12 cellular contexts compared by ENCODE assay signal in the genomic region with DNA sequence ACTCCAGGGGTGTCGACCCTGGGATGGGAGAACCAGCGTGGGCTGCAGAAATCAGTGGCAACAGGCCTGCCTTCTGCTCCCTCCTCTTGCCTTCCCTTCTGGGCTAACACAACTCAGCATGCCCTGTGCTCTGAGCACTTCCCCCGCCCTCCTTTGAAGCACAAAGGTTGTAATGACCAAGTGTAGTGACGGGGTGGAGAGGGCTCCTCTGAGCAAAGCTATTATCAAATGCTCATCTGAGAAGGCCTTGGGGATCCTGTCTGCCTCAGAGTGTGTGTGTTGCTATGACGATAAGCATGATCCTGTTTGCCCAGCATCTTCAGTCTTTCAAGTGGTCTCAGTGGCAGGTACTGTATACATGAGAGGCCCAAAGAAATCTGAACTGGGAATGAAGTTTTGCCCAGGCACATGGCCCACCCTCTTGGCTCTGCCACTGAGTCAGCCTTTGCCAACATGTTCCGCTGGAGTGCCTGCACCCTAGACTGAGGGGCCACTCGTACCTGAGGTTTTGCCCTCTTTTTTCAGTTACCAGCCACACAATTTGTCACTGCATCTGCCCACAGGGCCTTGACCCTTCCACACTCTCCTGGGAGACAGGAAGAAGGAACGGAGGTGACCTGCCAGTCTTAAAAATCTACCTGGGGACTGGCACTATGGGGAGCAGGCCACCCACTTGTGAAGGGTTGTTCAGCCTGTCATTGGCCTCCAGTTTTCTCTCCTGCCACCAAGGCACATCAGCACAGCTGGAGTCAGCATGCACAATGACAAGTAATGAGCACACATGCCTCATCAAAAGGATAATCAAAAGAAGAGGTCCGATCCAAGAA.
DNase-seq lines count a peak whose midpoint lies in the region; ATAC-seq and TF ChIP-seq lines count a peak whose summit lies in the region.
"Had no signal": no experiment of that assay in that cellular context is flagged by ENCODE, and none has a peak within 500 bp of the region (broad histone marks: within the 10 kb centered on the region; RNA-seq: fewer than 3 reads in every experiment).

No MANE protein-coding gene starts in this region.

- H3K36me3 ChIP-seq in ascending aorta (no peaks in the 10 kb centered on the region), tibial artery (no peaks in the 10 kb centered on the region)

- no peaks in the 10 kb centered on the region for H3K9me3 ChIP-seq in ascending aorta
- no peaks in the 10 kb centered on the region for H3K9me3 ChIP-seq in tibial artery

- no peaks in the 10 kb centered on the region for H3K27me3 ChIP-seq in ascending aorta
- H3K27me3 ChIP-seq in tibial artery = no peaks in the 10 kb centered on the region

- no peak overlapping the region for H3K4me3 ChIP-seq in ascending aorta
- H3K4me3 ChIP-seq in tibial artery = no peak overlapping the region

- intact Hi-C loops in ascending aorta (cut with DNase I) (loop anchor here (5.0 to 10.0 kb wide), 2 partner anchors 76 to 352 kb away; no protein-coding TSS in a partner anchor), tibial artery (cut with DNase I; ENCODE audit: low total_unique reads) (loop anchor here (5.0 kb wide), 2 partner anchors 34 to 74 kb away; a partner anchor contains a TSS)

- peaks cover 5 to 35% of the 10 kb centered on the region in 2 donors for H3K4me1 ChIP-seq in ascending aorta
- peaks cover 0 to 97% (median 59%) of the 10 kb centered on the region in 4 donors for H3K4me1 ChIP-seq in tibial artery

- peak; percentile 35 for DNase-seq in NCI-H82 (lab: John Stamatoyannopoulos, UW)
- no peak for DNase-seq in NCI-H82 treated with DMSO at 0.1 percent for 48 hours (lab: John Stamatoyannopoulos, UW; ENCODE audit: unreplicated experiment)
- DNase-seq in ascending aorta (ENCODE audit: low spot score in 2 of 2) = no peak
- peak; percentile 63 for DNase-seq in left lobe of liver (ENCODE audit: low spot score)
- DNase-seq in tibial artery = no peak
- no peak for DNase-seq in NCI-H774 (lab: John Stamatoyannopoulos, UW)
- DNase-seq: DMS 273 treated with DMSO at 0.1 percent for 48 hours, left cardiac atrium, RPMI8226, T-helper 17 cell had no signal

- H3K27ac ChIP-seq in ascending aorta (peak overlapping the region; percentile 88 to 94), tibial artery (peak overlapping the region; percentile 80 to 95)

- peak; percentile 60 for ATAC-seq in left lobe of liver
- ATAC-seq in HG02678 (IDR thresholded peaks at IDR 0.05; ENCODE audit: unreplicated experiment) = no peak
- no peak for ATAC-seq in HG02973 (IDR thresholded peaks at IDR 0.05; ENCODE audit: unreplicated experiment)
- ATAC-seq: T-helper 17 cell had no signal

- no peak for TF ChIP-seq CTCF in ascending aorta (IDR thresholded peaks at IDR 0.05)
- TF ChIP-seq CTCF in tibial artery (IDR thresholded peaks at IDR 0.05) = no peak

Comparison
In these comparisons a context has a peak if more than half of its experiments do, and no peak if none do; other contexts are left out.
1. DNase-seq: peak in NCI-H82 (single experiment) and left lobe of liver (single experiment); none in NCI-H82 treated with DMSO at 0.1 percent for 48 hours (single experiment), ascending aorta (0 of 2), tibial artery (0 of 2) and NCI-H774 (single experiment).